In genomic region chr22:41621099-41621910, GRCh38 we compare ENCODE assay signal across 9 cellular contexts. TPM values are rescaled to one million over a fixed set of nuclear protein-coding genes. Genes with fewer than 3 reads are reported as not detected.
DNase-seq lines count a peak whose midpoint lies in the region; ATAC-seq, FAIRE-seq and TF ChIP-seq lines count a peak whose summit lies in the region.
"Had no signal": no experiment of that assay in that cellular context is flagged by ENCODE, and none has a peak within 500 bp of the region (broad histone marks: within the 10 kb centered on the region; RNA-seq: fewer than 3 reads in every experiment).

Gene XRCC6 (plus strand): TSS chr22:41621295. CDS start chr22:41622005, 710 bp downstream.

- peak within 1 kb of the TSS; percentile 99 for H3K4me2 ChIP-seq in keratinocyte (ENCODE audit: control insufficient read depth, extremely low read depth, insufficient read depth, low read depth, low read length)

- peak within 1 kb of the TSS; percentile 98 to 100 (median 100) for H3K4me3 ChIP-seq in keratinocyte (ENCODE audit: control insufficient read depth in 2 of 3, extremely low read depth in 1 of 3, insufficient read depth in 2 of 3, low read depth in 1 of 3, low read length in 3 of 3)

- peak; percentile 100 for DNase-seq in AG09319 (ENCODE audit: extremely low read depth, low read depth)
- peak; percentile 99 for DNase-seq in NCI-H460 (ENCODE audit: extremely low read depth, low read depth)
- DNase-seq in activated CD4-positive, CD25-positive, alpha-beta regulatory T cell treated with anti-CD3 and anti-CD28 coated beads, Interleukin-2, amount 50 U/mL, for 72 hours, result peak; percentile 100
- DNase-seq in cerebellar nuclear complex (lab: John Stamatoyannopoulos, UW), result peak; percentile 92 to 97
- peak; percentile 99 for DNase-seq in keratinocyte (ENCODE audit: low read depth, low spot score)
- DNase-seq in stimulated activated CD4-positive, alpha-beta T cell treated with anti-CD3 and anti-CD28 coated beads, Interleukin-15, amount 100 ng/mL, for 1 hour (ENCODE audit: low read depth in 1 of 2, low spot score in 1 of 2), result peak; percentile 99 to 100

- ATAC-seq in GM19035 (IDR thresholded peaks at IDR 0.05; ENCODE audit: unreplicated experiment) (peak; percentile 83), HG03354 (IDR thresholded peaks at IDR 0.05; ENCODE audit: poor library complexity, severe bottlenecking, unreplicated experiment) (peak; percentile 83)

- no peaks in the 10 kb centered on the region for H3K9me3 ChIP-seq in keratinocyte (ENCODE audit: control insufficient read depth, low read depth, low read length)

- H2AFZ ChIP-seq in keratinocyte (ENCODE audit: control insufficient read depth, low read length), result peak within 1 kb of the TSS; percentile 90

- H3K4me1 ChIP-seq in keratinocyte (ENCODE audit: control insufficient read depth, extremely low read depth, insufficient read depth, low read length), result peaks cover 20% of the 10 kb centered on the region

- dilution Hi-C loops in keratinocyte (cut with MboI; ENCODE audit: extremely low pct_ligation_motif_present, low sequenced_read_pairs), result no loop called here

- peak within 1 kb of the TSS; percentile 94 for H3K27ac ChIP-seq in keratinocyte (ENCODE audit: control insufficient read depth, insufficient read depth, low read length)

- FAIRE-seq in keratinocyte (lab: Jason Lieb, UNC), result peak; percentile 95
- FAIRE-seq: colon had no signal

- peaks cover 6% of the 10 kb centered on the region for H4K20me1 ChIP-seq in keratinocyte (ENCODE audit: control insufficient read depth, extremely low read depth, insufficient read depth, low read length)

- H3K36me3 ChIP-seq in keratinocyte (ENCODE audit: control insufficient read depth in 2 of 2, extremely low read depth in 1 of 2, insufficient read depth in 2 of 2, low read length in 2 of 2), result peaks cover 10 to 12% of the 10 kb centered on the region in 2 experiments

- H3K9ac ChIP-seq in keratinocyte (ENCODE audit: control insufficient read depth, extremely low read depth, insufficient read depth, low read length), result peak within 1 kb of the TSS; percentile 99

- peaks cover 85% of the 10 kb centered on the region for H3K79me2 ChIP-seq in keratinocyte (ENCODE audit: control insufficient read depth, insufficient read depth, low read length)

- H3K9me1 ChIP-seq in keratinocyte (ENCODE audit: control insufficient read depth, extremely low read depth, insufficient read depth, low read length), result no peaks in the 10 kb centered on the region

- H3K27me3 ChIP-seq in keratinocyte (ENCODE audit: control insufficient read depth, extremely low read depth, insufficient read depth, low read length), result no peaks in the 10 kb centered on the region

- no peak for TF ChIP-seq CTCF in AG09319 (IDR thresholded peaks at IDR 0.05; ENCODE audit: low read depth, low read length)
- TF ChIP-seq CTCF in keratinocyte (optimal IDR thresholded peaks at IDR 0.05 in 1 of 3, IDR thresholded peaks at IDR 0.05 in 1 of 3, conservative IDR thresholded peaks at IDR 0.05 in 1 of 3; ENCODE audit: extremely low read depth in 1 of 3, insufficient read depth in 2 of 3, low read length in 3 of 3), result no peak

RNA-seq across cellular contexts. Expression of gene XRCC6, which starts in this region (rescaled TPM):
- 329 and 336 TPM in 2 replicates for total RNA-seq in NCI-H460 (2014; rRNA removed; shearing (Covaris generic))
- 305 and 343 TPM in 2 replicates for polyA plus RNA-seq in NCI-H460 (2014; cell fraction: nucleus; rRNA removed)
- 162 to 247 TPM (median 244 TPM) in 3 replicates for polyA plus RNA-seq in keratinocyte
- 686 TPM for polyA plus RNA-seq in keratinocyte (2011; ENCODE audit: low read depth)
- 182 and 190 TPM in 2 replicates for polyA plus RNA-seq in keratinocyte (2011; cell fraction: cytosol; rRNA removed)
- 197 and 213 TPM in 2 replicates for polyA plus RNA-seq in keratinocyte (2011; cell fraction: nucleus; rRNA removed)
- 245 and 347 TPM in 2 replicates for polyA plus RNA-seq in keratinocyte (2012; ENCODE audit: low replicate concordance)
- 134 to 165 TPM (median 160 TPM) in 3 replicates for polyA minus RNA-seq in keratinocyte
- polyA minus RNA-seq in keratinocyte (2011; cell fraction: cytosol; rRNA and poly(A)+ RNA removed), result 87.9 TPM
- 53.0 and 101 TPM in 2 replicates for polyA minus RNA-seq in keratinocyte (2011; cell fraction: nucleus; rRNA and poly(A)+ RNA removed)

Comparison
In these comparisons a context has a peak if more than half of its experiments do, and no peak if none do; other contexts are left out.
1. Peak in every context shown above with its lines: DNase-seq, ATAC-seq, H3K4me3 ChIP-seq and H3K27ac ChIP-seq.